In genomic region chr20:7742479-7742878, GRCh38 we compare ENCODE assay signal across 15 cellular contexts.
DNase-seq lines count a peak whose midpoint lies in the region.
"Had no signal": no experiment of that assay in that cellular context is flagged by ENCODE, and none has a peak within 500 bp of the region (broad histone marks: within the 10 kb centered on the region; RNA-seq: fewer than 3 reads in every experiment).

No MANE protein-coding gene starts in this region.

- peak; percentile 19 for DNase-seq in DMS153 (lab: John Stamatoyannopoulos, UW)
- DNase-seq in DMS153 treated with DMSO at 0.1 percent for 48 hours (lab: John Stamatoyannopoulos, UW; ENCODE audit: unreplicated experiment) = no peak
- peak; percentile 8 for DNase-seq in NCI-H774 (lab: John Stamatoyannopoulos, UW)
- peak; percentile 18 for DNase-seq in epithelial cell of prostate (ENCODE audit: low read depth, low spot score)
- DNase-seq in renal cortical epithelial cell (ENCODE audit: low read depth) = peak; percentile 2
- no peak for DNase-seq in iPS-NIHi11 (ENCODE audit: low spot score)
- no peak for DNase-seq in activated CD4-positive, alpha-beta T cell treated with anti-CD3 and anti-CD28 coated beads for 48 hours
- DNase-seq in activated gamma-delta T cell (lab: John Stamatoyannopoulos, UW) = no peak
- DNase-seq: activated CD8-positive, alpha-beta memory T cell treated with anti-CD3 and anti-CD28 coated beads, Interleukin-2, amount 50 U/mL, for 4 hours; activated naive CD8-positive, alpha-beta T cell treated with anti-CD3 and anti-CD28 coated beads, Interleukin-2, amount 10 ng/mL, durations not matched to agents 7 days and 5 days; colonic mucosa; SIG-M5; stimulated activated CD4-positive, alpha-beta T cell treated with anti-CD3 and anti-CD28 coated beads, Interleukin-12 subunit alpha, Interleukin-12 subunit beta, amount 100 ng/mL, for 4 hours; thyroid gland had no signal

- peak overlapping the region; percentile 47 for H3K27ac ChIP-seq in epithelial cell of prostate
- H3K27ac ChIP-seq: 22Rv1, colonic mucosa, thyroid gland had no signal

Comparison
In these comparisons a context has a peak if more than half of its experiments do, and no peak if none do; other contexts are left out.
1. DNase-seq: peak in DMS153 (single experiment), NCI-H774 (single experiment), epithelial cell of prostate (single experiment) and renal cortical epithelial cell (single experiment); none in DMS153 treated with DMSO at 0.1 percent for 48 hours (single experiment), iPS-NIHi11 (single experiment), activated CD4-positive, alpha-beta T cell treated with anti-CD3 and anti-CD28 coated beads for 48 hours (single experiment) and activated gamma-delta T cell (single experiment).